In the genomic region with DNA sequence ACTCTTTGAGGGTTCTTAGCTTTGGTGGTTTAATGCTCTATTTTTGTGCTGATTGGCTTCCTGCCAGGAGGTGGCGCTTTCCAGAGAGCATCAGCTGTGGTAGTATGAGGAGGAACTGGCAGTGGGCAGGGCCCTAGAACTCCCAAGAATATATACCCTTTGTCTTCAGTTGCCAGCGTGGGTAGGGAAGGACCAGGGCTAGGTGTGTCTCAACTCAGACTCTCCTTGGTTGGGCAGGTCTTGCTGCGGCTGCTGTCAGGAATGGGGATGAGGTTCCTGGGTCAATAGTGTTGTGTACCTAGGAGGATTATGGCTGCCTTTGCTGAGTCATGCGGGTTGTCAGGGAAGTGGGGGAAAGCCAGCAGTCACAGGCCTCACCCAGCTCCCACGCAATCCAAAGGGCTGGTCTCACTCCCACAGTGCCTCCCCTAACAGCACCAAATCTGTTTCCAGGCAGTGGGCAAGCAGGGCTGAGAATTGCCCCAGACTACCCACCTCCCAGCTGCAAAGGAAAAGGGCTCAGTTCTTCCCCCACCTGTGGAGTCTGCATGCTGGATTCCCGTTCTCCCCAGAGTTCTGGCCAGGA, we compare ENCODE assay signal across 10 cellular contexts.
DNase-seq lines count a peak whose midpoint lies in the region; ATAC-seq and TF ChIP-seq lines count a peak whose summit lies in the region.
"Had no signal": no experiment of that assay in that cellular context is flagged by ENCODE, and none has a peak within 500 bp of the region (broad histone marks: within the 10 kb centered on the region; RNA-seq: fewer than 3 reads in every experiment).

No MANE protein-coding gene starts in this region.

- H3K9me2 ChIP-seq in hepatocyte (replicated peaks; ENCODE audit: insufficient read depth) = no peaks in the 10 kb centered on the region

- no peaks in the 10 kb centered on the region for H3K36me3 ChIP-seq in Caco-2 (ENCODE audit: control insufficient read depth, insufficient read depth, low read length)
- no peaks in the 10 kb centered on the region for H3K36me3 ChIP-seq in hepatocyte (replicated peaks; ENCODE audit: insufficient read depth, low read depth)
- H3K36me3 ChIP-seq: spleen had no signal

- BruUV-seq in Caco-2 (replicated peaks; lab: Mats Ljungman, UMichigan) = no TSS peak

- WGBS in hepatocyte (ENCODE audit: low lambda C conversion rate, missing lambda C conversion rate) = 68% methylated on average over 6 of the region's 6 CpGs

- peak overlapping the region; percentile 20 for H3K27ac Mint-ChIP-seq in Caco-2 (ENCODE audit: unreplicated experiment)

- no peak for ATAC-seq in HG03175 (IDR thresholded peaks at IDR 0.05; ENCODE audit: unreplicated experiment)

- CTCF ChIA-PET in Caco-2 (lab: Charles Lee) = interaction anchor here (0.5 to 0.8 kb wide), 2 partner anchors 20 to 29 kb away, joined by 3 to 4 read pairs; no protein-coding TSS in a partner anchor

- TF ChIP-seq CTCF in Caco-2 (IDR thresholded peaks at IDR 0.05; ENCODE audit: insufficient read depth in 1 of 2, low read depth in 1 of 2, low read length in 1 of 2, severe bottlenecking in 1 of 2, unreplicated experiment in 1 of 2) (peak; percentile 1 to 20), GM12875 (IDR thresholded peaks at IDR 0.05; ENCODE audit: borderline replicate concordance, insufficient read depth, low read depth, low read length) (peak; percentile 28; the same call in 1 of the 2 replicates), hepatocyte (IDR thresholded peaks at IDR 0.05; ENCODE audit: poor library complexity) (peak; percentile 24)

- H3K27ac ChIP-seq in hepatocyte = peak overlapping the region; percentile 76
- H3K27ac ChIP-seq: spleen had no signal

- H3K27me3 Mint-ChIP-seq in Caco-2 (ENCODE audit: insufficient read depth, unreplicated experiment) = no peaks in the 10 kb centered on the region

- H3K4me1 Mint-ChIP-seq in Caco-2 (ENCODE audit: low read depth, unreplicated experiment) = peaks cover 8% of the 10 kb centered on the region

- no peak overlapping the region for H3K4me3 Mint-ChIP-seq in Caco-2 (ENCODE audit: unreplicated experiment)

- intact Hi-C loops in Caco-2 (cut with micrococcal nuclease; ENCODE audit: unreplicated experiment) = no loop called here

- no peaks in the 10 kb centered on the region for H3K27me3 ChIP-seq in Caco-2 (replicated peaks; ENCODE audit: control insufficient read depth, insufficient read depth, low read length)
- H3K27me3 ChIP-seq in hepatocyte = no peaks in the 10 kb centered on the region
- H3K27me3 ChIP-seq: spleen had no signal

- H3K9me3 Mint-ChIP-seq in Caco-2 (ENCODE audit: unreplicated experiment) = no peaks in the 10 kb centered on the region

- no peaks in the 10 kb centered on the region for H4K20me1 ChIP-seq in hepatocyte (ENCODE audit: insufficient read depth, poor library complexity, severe bottlenecking)

- H2AFZ ChIP-seq in hepatocyte = no peak overlapping the region

- POLR2A ChIA-PET in Caco-2 (lab: Charles Lee) = no interaction called here

- H3K4me1 ChIP-seq in Caco-2 (peaks cover 8% of the 10 kb centered on the region), hepatocyte (ENCODE audit: insufficient read depth) (peaks cover 5% of the 10 kb centered on the region)
- H3K4me1 ChIP-seq: spleen had no signal

- no peaks in the 10 kb centered on the region for H3K79me2 ChIP-seq in hepatocyte

- DNase-seq in Caco-2 (peak; percentile 38 to 50), RPMI7951 (ENCODE audit: low read depth) (peak; percentile 14), hepatocyte (ENCODE audit: low spot score) (peak; percentile 62), AG20443 (ENCODE audit: low spot score) (no peak), middle frontal gyrus (ENCODE audit: extremely low spot score, low spot score) (no peak)
- DNase-seq in activated CD4-positive, CD25-positive, alpha-beta regulatory T cell (lab: John Stamatoyannopoulos, UW) = no peak
- DNase-seq: amniotic stem cell, spleen had no signal

- no peak overlapping the region for H3K4me2 ChIP-seq in hepatocyte

- H3K4me3 ChIP-seq in Caco-2 (ENCODE audit: low read depth, low read length) (no peak overlapping the region), GM12875 (ENCODE audit: low read depth, low read length) (no peak overlapping the region), hepatocyte (no peak overlapping the region)
- H3K4me3 ChIP-seq: spleen had no signal

- H3K9me3 ChIP-seq in Caco-2 (no peaks in the 10 kb centered on the region), hepatocyte (ENCODE audit: low read depth) (no peaks in the 10 kb centered on the region)
- H3K9me3 ChIP-seq: spleen had no signal

- H3K36me3 Mint-ChIP-seq in Caco-2 (ENCODE audit: insufficient read depth, unreplicated experiment) = no peaks in the 10 kb centered on the region

Comparison
In these comparisons a context has a peak if more than half of its experiments do, and no peak if none do; other contexts are left out.
1. DNase-seq: peak in Caco-2 (2 of 2), RPMI7951 (single experiment) and hepatocyte (single experiment); none in AG20443 (single experiment), middle frontal gyrus (single experiment) and activated CD4-positive, CD25-positive, alpha-beta regulatory T cell (0 of 4).
2. Peak in every context shown above with its lines, with median percentiles within 50 percentile points of each other: CTCF ChIP-seq.